ENCODE assay signal across 18 cellular contexts in the genomic region with DNA sequence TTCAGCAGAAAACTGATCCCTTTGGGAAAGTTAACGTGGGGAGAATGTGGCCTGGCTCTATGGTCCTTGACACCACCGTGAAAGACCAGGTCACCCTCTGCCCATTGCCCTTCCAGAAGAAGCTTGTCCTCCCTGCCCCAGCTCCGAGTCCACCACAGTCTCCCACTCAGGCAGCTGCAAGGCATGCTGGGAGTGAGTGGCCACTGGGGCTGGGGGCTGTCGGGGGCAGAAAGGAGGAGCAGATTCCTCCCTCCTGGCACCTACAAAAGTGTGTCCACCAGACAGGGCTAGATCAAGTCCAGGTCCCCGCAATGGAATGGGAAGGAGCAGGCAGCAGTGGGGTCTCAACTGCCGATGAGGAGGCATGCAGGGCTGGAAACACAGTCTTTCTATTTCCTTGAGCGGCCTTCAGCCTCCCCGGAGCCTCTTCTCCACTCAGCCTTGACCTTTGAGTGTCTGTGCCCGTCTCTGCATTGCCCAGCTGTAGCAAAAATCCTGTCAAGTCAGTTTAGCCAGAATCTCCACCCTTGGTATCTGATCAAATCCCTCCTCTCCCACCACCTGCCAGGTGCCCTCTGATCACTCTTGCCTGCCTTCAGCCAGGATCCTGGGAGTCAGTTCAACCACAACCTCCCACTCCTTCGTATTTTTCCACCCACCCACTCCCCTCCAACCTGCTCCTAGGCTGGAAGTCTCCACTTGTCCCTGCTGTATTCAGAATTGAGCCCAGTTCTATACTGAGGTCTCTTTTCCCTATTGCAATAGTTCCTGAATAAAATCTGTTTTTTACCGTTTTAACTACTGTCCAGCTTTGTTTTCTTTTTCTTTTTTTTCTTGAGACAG. TPM values are rescaled to one million over a fixed set of nuclear protein-coding genes. Genes with fewer than 3 reads are reported as not detected.
A peak's percentile ranks its signal among the peaks of the same experiment; 100 is the strongest.
DNase-seq lines count a peak whose midpoint lies in the region; ATAC-seq and TF ChIP-seq lines count a peak whose summit lies in the region.
"Had no signal": no experiment of that assay in that cellular context is flagged by ENCODE, and none has a peak within 500 bp of the region (broad histone marks: within the 10 kb centered on the region; RNA-seq: fewer than 3 reads in every experiment).

No MANE protein-coding gene starts in this region.

- H3K27me3 ChIP-seq in PC-3 (ENCODE audit: low read length) (no peaks in the 10 kb centered on the region), thymus (ENCODE audit: control insufficient read depth, insufficient read depth) (no peaks in the 10 kb centered on the region)
- H3K27me3 ChIP-seq: Peyer's patch had no signal

- peak; percentile 4 for DNase-seq in PC-3
- peak; percentile 59 for DNase-seq in left kidney (ENCODE audit: low read depth, low spot score)
- no peak for DNase-seq in NCI-H2107 (lab: John Stamatoyannopoulos, UW)
- no peak for DNase-seq in NOMO-1 (lab: John Stamatoyannopoulos, UW; ENCODE audit: unreplicated experiment in 2 of 2)
- DNase-seq: C1 segment of cervical spinal cord, GDM1, GOT3, KBM-7, NCI-H1048, NCI-H146, NCI-H345, NCI-H526 treated with DMSO at 0.1 percent for 48 hours, Peyer's patch, SHP77 had no signal

- H4K20me1 ChIP-seq in PC-3 (ENCODE audit: low read length) = no peaks in the 10 kb centered on the region

- H3K9me2 ChIP-seq in PC-3 (replicated peaks; ENCODE audit: low read length) = no peaks in the 10 kb centered on the region

- 93% methylated on average over 11 of the region's 11 CpGs for WGBS in thymus

- H3K4me1 ChIP-seq in HEK293 (ENCODE audit: control insufficient read depth, insufficient read depth, low read length) (no peaks in the 10 kb centered on the region), PC-3 (ENCODE audit: insufficient read depth, low read length) (0 out of 2 replicates have a peak, but pooled peaks cover 2% of the 10 kb centered on the region), thymus (ENCODE audit: control insufficient read depth, insufficient read depth, low read length) (peaks cover 4% of the 10 kb centered on the region)
- H3K4me1 ChIP-seq: Peyer's patch had no signal

- H3F3A ChIP-seq in PC-3 (ENCODE audit: low read length, unreplicated experiment) = no peaks in the 10 kb centered on the region

- no peak overlapping the region for H3K9ac ChIP-seq in PC-3 (ENCODE audit: low read length)

- no peaks in the 10 kb centered on the region for H3K79me2 ChIP-seq in PC-3 (ENCODE audit: low read length)

- no peak overlapping the region for H3K4me2 ChIP-seq in PC-3 (ENCODE audit: low read length)

- no TSS peak for BruUV-seq in PC-3 (replicated peaks; lab: Mats Ljungman, UMichigan)

- H3K4me3 ChIP-seq in HEK293 (ENCODE audit: low read depth, low read length) (no peak overlapping the region), PC-3 (ENCODE audit: low read length) (no peak overlapping the region), thymus (ENCODE audit: low read length) (no peak overlapping the region)
- H3K4me3 ChIP-seq: Peyer's patch had no signal

- H3K36me3 ChIP-seq in HEK293 (ENCODE audit: control insufficient read depth in 2 of 2, insufficient read depth in 1 of 2, low read length in 2 of 2) = no peaks in the 10 kb centered on the region; a peak in 1 of 3 replicates
- no peaks in the 10 kb centered on the region for H3K36me3 ChIP-seq in PC-3 (ENCODE audit: low read depth, low read length)
- no peaks in the 10 kb centered on the region for H3K36me3 ChIP-seq in thymus (ENCODE audit: control insufficient read depth, insufficient read depth)
- H3K36me3 ChIP-seq: Peyer's patch had no signal

- POLR2A ChIA-PET in HEK293 (lab: Yijun Ruan, JAX) = interaction anchor here (0.6 kb wide), 1 partner anchor 267 kb away, joined by 3 read pairs; no protein-coding TSS in a partner anchor
- POLR2A ChIA-PET in PC-3 (lab: Charles Lee; ENCODE audit: unreplicated experiment) = no interaction called here

- H3K9me3 ChIP-seq in HEK293 (ENCODE audit: control insufficient read depth, insufficient read depth, low read depth, low read length) (no peaks in the 10 kb centered on the region), PC-3 (ENCODE audit: low read length) (no peaks in the 10 kb centered on the region), thymus (ENCODE audit: control insufficient read depth) (no peaks in the 10 kb centered on the region)
- H3K9me3 ChIP-seq: Caco-2, Peyer's patch had no signal

- CTCF ChIA-PET in HEK293 (lab: Yijun Ruan, JAX) = no interaction called here
- CTCF ChIA-PET in PC-3 (lab: Charles Lee) = no interaction called here

- ATAC-seq in PC-3 (no peak; the same call in 1 of the 2 replicates), GM21423 (IDR thresholded peaks at IDR 0.05; ENCODE audit: unreplicated experiment) (no peak)

- TF ChIP-seq CTCF in HEK293 (tag by site-specific recombination; IDR thresholded peaks at IDR 0.05) (no peak), PC-3 (conservative IDR thresholded peaks at IDR 0.05; ENCODE audit: low read depth, low read length) (no peak)

- H2AFZ ChIP-seq in PC-3 (ENCODE audit: low read length) = no peak overlapping the region

- H3K27ac ChIP-seq in HEK293 (ENCODE audit: extremely low read depth, low read depth, low read length) = no peak overlapping the region
- H3K27ac ChIP-seq in PC-3 (ENCODE audit: low read length) = no peak overlapping the region
- H3K27ac ChIP-seq in thymus (ENCODE audit: low read depth) = peak overlapping the region; percentile 31
- H3K27ac ChIP-seq: Peyer's patch had no signal

- intact Hi-C loops in PC-3 (cut with micrococcal nuclease) = no loop called here

TF ChIP-seq in HEK293, 187 proteins besides CTCF, POLR2A, EP300 and RAD21:
- TF ChIP-seq PRDM1 (tag by site-specific recombination; IDR thresholded peaks at IDR 0.05) (no peak), KLF16 (tag by site-specific recombination; IDR thresholded peaks at IDR 0.05) (no peak), ZFHX2 (tag by site-specific recombination; conservative IDR thresholded peaks at IDR 0.05) (peak; percentile 79), EGR2 (tag by site-specific recombination; IDR thresholded peaks at IDR 0.05; ENCODE audit: low read depth) (peak; percentile 83), ZNF530 (tag by site-specific recombination; IDR thresholded peaks at IDR 0.05; ENCODE audit: low read depth) (no peak), ZNF416 (tag by site-specific recombination; IDR thresholded peaks at IDR 0.05) (no peak), HOXC10 (CRISPR knock-in tag; IDR thresholded peaks at IDR 0.05) (no peak), ZFP41 (tag by site-specific recombination; IDR thresholded peaks at IDR 0.05; ENCODE audit: borderline replicate concordance) (no peak), ZNF514 (tag by site-specific recombination; IDR thresholded peaks at IDR 0.05) (no peak)

RNA-seq across cellular contexts. Expression of gene ZNF316, which starts 6.9 kb away (rescaled TPM):
- 17.5 and 26.7 TPM in 2 replicates for total RNA-seq in PC-3 (2014; rRNA removed)
- polyA plus RNA-seq in thymus = 40.3 TPM

RNA-seq across cellular contexts. Expression of gene ZNF853, which starts 14.8 kb away (rescaled TPM):
- 1.0 and 1.6 TPM in 2 replicates for total RNA-seq in PC-3 (2014; rRNA removed)
- 3.3 TPM for polyA plus RNA-seq in thymus

RNA-seq across cellular contexts. Expression of gene INTS15, which starts 40.4 kb away (rescaled TPM):
- total RNA-seq in PC-3 (2014; rRNA removed) = 22.7 and 23.5 TPM in 2 replicates
- polyA plus RNA-seq in thymus = 28.7 TPM

RNA-seq across cellular contexts. Expression of gene ZDHHC4, which starts 53.0 kb away (rescaled TPM):
- total RNA-seq in PC-3 (2014; rRNA removed) = 28.9 and 33.9 TPM in 2 replicates
- 38.2 TPM for polyA plus RNA-seq in thymus

Comparison
In these comparisons a context has a peak if more than half of its experiments do, and no peak if none do; other contexts are left out.
1. DNase-seq: peak in PC-3 (single experiment) and left kidney (single experiment); none in NCI-H2107 (single experiment) and NOMO-1 (0 of 2).